Comparison of ENCODE assay signal across 18 cellular contexts in genomic region chr20:58905236-58905635, GRCh38. TPM values are rescaled to one million over a fixed set of nuclear protein-coding genes. Genes with fewer than 3 reads are reported as not detected.
DNase-seq lines count a peak whose midpoint lies in the region; ATAC-seq, FAIRE-seq and TF ChIP-seq lines count a peak whose summit lies in the region.
"Had no signal": no experiment of that assay in that cellular context is flagged by ENCODE, and none has a peak within 500 bp of the region (broad histone marks: within the 10 kb centered on the region; RNA-seq: fewer than 3 reads in every experiment).

No MANE protein-coding gene starts in this region.

- H3K9me3 ChIP-seq in CD4-positive, alpha-beta T cell (ENCODE audit: control insufficient read depth, low read length) = no peaks in the 10 kb centered on the region

- no peak overlapping the region for H3K4me3 Mint-ChIP-seq in CD4-positive, alpha-beta T cell
- H3K4me3 Mint-ChIP-seq in IgD-negative memory B cell (peak overlapping the region in 1 of 4 donors; percentile 36), progenitor cell of endocrine pancreas (ENCODE audit: low read depth) (no peak overlapping the region), immature natural killer cell (no peak overlapping the region)
- H3K4me3 Mint-ChIP-seq: effector memory CD8-positive, alpha-beta T cell; T-helper 2 cell treated with Interferon-gamma antibody and Interleukin-4, amounts not matched to agents 5 μg/mL and 100 μg/mL, for 36 hours had no signal

- ATAC-seq in CD4-positive, alpha-beta T cell (ENCODE audit: poor library complexity) = no peak
- no peak for ATAC-seq in GM19395 (IDR thresholded peaks at IDR 0.05; ENCODE audit: unreplicated experiment)
- ATAC-seq: effector memory CD8-positive, alpha-beta T cell; left lobe of liver had no signal

- no peaks in the 10 kb centered on the region for H3K9me3 Mint-ChIP-seq in CD4-positive, alpha-beta T cell
- H3K9me3 Mint-ChIP-seq in IgD-negative memory B cell (peaks cover 0 to 2% (median 0%) of the 10 kb centered on the region in 3 donors), progenitor cell of endocrine pancreas (ENCODE audit: low read depth) (no peaks in the 10 kb centered on the region), immature natural killer cell (no peaks in the 10 kb centered on the region)
- H3K9me3 Mint-ChIP-seq: effector memory CD8-positive, alpha-beta T cell; T-helper 2 cell treated with Interferon-gamma antibody and Interleukin-4, amounts not matched to agents 5 μg/mL and 100 μg/mL, for 36 hours had no signal

- no peaks in the 10 kb centered on the region for H3K27me3 Mint-ChIP-seq in CD4-positive, alpha-beta T cell
- no peaks in the 10 kb centered on the region for H3K27me3 Mint-ChIP-seq in IgD-negative memory B cell
- no peaks in the 10 kb centered on the region for H3K27me3 Mint-ChIP-seq in progenitor cell of endocrine pancreas
- peaks cover 3 to 4% (median 4%) of the 10 kb centered on the region in 3 donors for H3K27me3 Mint-ChIP-seq in immature natural killer cell (ENCODE audit: low read depth in 3 of 3)
- H3K27me3 Mint-ChIP-seq: effector memory CD8-positive, alpha-beta T cell had no signal

- H3K4me1 Mint-ChIP-seq in CD4-positive, alpha-beta T cell (ENCODE audit: low read depth) = peaks cover 85% of the 10 kb centered on the region
- H3K4me1 Mint-ChIP-seq in IgD-negative memory B cell = peaks cover 37 to 59% (median 44%) of the 10 kb centered on the region in 3 donors
- H3K4me1 Mint-ChIP-seq in progenitor cell of endocrine pancreas (ENCODE audit: low read depth) = peaks cover 37% of the 10 kb centered on the region
- H3K4me1 Mint-ChIP-seq in immature natural killer cell = peaks cover 43 to 72% of the 10 kb centered on the region in 2 donors

- FAIRE-seq in HTR-8/SVneo (lab: Jason Lieb, UNC) = no peak

- no peaks in the 10 kb centered on the region for H3K27me3 ChIP-seq in CD4-positive, alpha-beta T cell (ENCODE audit: control insufficient read depth, insufficient read depth, low read length)

- no peak for DNase-seq in CD4-positive, alpha-beta T cell
- DNase-seq in amniotic epithelial cell (ENCODE audit: low read depth) = peak; percentile 26
- DNase-seq in progenitor cell of endocrine pancreas (ENCODE audit: low spot score, unreplicated experiment) = no peak
- DNase-seq in HTR-8/SVneo (ENCODE audit: insufficient read length, low spot score) = no peak
- DNase-seq in immature natural killer cell = no peak
- DNase-seq: activated T-cell treated with anti-CD3 and anti-CD28 coated beads, Interleukin-2, amount 50 U/mL, for 1 hour; DMS79; effector memory CD8-positive, alpha-beta T cell; NCI-H1694; NCI-H345; SHP77; stimulated activated CD4-positive, alpha-beta T cell treated with anti-CD3 and anti-CD28 coated beads, Interleukin-4, amount 100 ng/mL, for 24 hours; stimulated activated CD8-positive, alpha-beta memory T cell treated with anti-CD3 and anti-CD28 coated beads, Interleukin-4, amount 100 ng/mL, for 48 hours had no signal

- CTCF ChIA-PET in CD4-positive, alpha-beta T cell (lab: Charles Lee) = interaction anchor here (1.0 kb wide), 1 partner anchor 35 kb away, joined by 3 read pairs; no protein-coding TSS in a partner anchor

- no peak for TF ChIP-seq CTCF in CD4-positive, alpha-beta T cell (IDR thresholded peaks at IDR 0.05)
- no peak for TF ChIP-seq CTCF in progenitor cell of endocrine pancreas (IDR thresholded peaks at IDR 0.05; ENCODE audit: unreplicated experiment)

- POLR2A ChIA-PET in CD4-positive, alpha-beta T cell (lab: Charles Lee) = interaction anchor here (0.6 to 1.3 kb wide), 3 partner anchors 16 to 103 kb away, joined by 3 read pairs; no protein-coding TSS in a partner anchor

- intact Hi-C loops in CD4-positive, alpha-beta T cell (cut with DNase I, micrococcal nuclease) = loop anchor here in 1 of 2 experiments (5.0 kb wide), 1 partner anchor 72 kb away; no protein-coding TSS in a partner anchor

- peak overlapping the region; percentile 12 for H3K27ac Mint-ChIP-seq in CD4-positive, alpha-beta T cell
- H3K27ac Mint-ChIP-seq in IgD-negative memory B cell (peak overlapping the region in 2 of 3 donors; percentile 20 to 97), progenitor cell of endocrine pancreas (peak overlapping the region; percentile 34), immature natural killer cell (peak overlapping the region in 1 of 6 donors; percentile 35)
- H3K27ac Mint-ChIP-seq: T-helper 2 cell treated with Interferon-gamma antibody and Interleukin-4, amounts not matched to agents 5 μg/mL and 100 μg/mL, for 36 hours had no signal

- peaks cover 100% of the 10 kb centered on the region for H3K36me3 Mint-ChIP-seq in CD4-positive, alpha-beta T cell (ENCODE audit: low read depth)
- H3K36me3 Mint-ChIP-seq in IgD-negative memory B cell = peaks cover 16% of the 10 kb centered on the region
- H3K36me3 Mint-ChIP-seq in progenitor cell of endocrine pancreas (ENCODE audit: insufficient read depth) = peaks cover 51% of the 10 kb centered on the region
- peaks cover 17 to 45% (median 37%) of the 10 kb centered on the region in 3 donors for H3K36me3 Mint-ChIP-seq in immature natural killer cell

- H3K27ac ChIP-seq in CD4-positive, alpha-beta T cell (ENCODE audit: low read depth, low read length) = no peak overlapping the region
- H3K27ac ChIP-seq: HL-60 had no signal

RNA-seq across cellular contexts. Expression of gene GNAS, which starts 52.7 kb away (rescaled TPM):
- 1,000 to 10,000 TPM; 1,245 to 1,317 TPM for total RNA-seq in CD4-positive, alpha-beta T cell
- polyA plus RNA-seq in IgD-negative memory B cell (203 TPM), immature natural killer cell (100 to 1,000 TPM in 2 of 3 donors, 10 to 100 TPM in 1; 70.1 to 127 (median 107) TPM)
- total RNA-seq in progenitor cell of endocrine pancreas = 1,570 and 1,613 TPM in 2 replicates

RNA-seq across cellular contexts. Expression of gene GNAS-AS1, which starts 54.5 kb away (rescaled TPM):
- not detected for total RNA-seq in CD4-positive, alpha-beta T cell
- not detected for polyA plus RNA-seq in IgD-negative memory B cell
- total RNA-seq in progenitor cell of endocrine pancreas = 4.3 and 4.4 TPM in 2 replicates
- not detected for polyA plus RNA-seq in immature natural killer cell
